ENCODE assay signal across 9 cellular contexts in the genomic region with DNA sequence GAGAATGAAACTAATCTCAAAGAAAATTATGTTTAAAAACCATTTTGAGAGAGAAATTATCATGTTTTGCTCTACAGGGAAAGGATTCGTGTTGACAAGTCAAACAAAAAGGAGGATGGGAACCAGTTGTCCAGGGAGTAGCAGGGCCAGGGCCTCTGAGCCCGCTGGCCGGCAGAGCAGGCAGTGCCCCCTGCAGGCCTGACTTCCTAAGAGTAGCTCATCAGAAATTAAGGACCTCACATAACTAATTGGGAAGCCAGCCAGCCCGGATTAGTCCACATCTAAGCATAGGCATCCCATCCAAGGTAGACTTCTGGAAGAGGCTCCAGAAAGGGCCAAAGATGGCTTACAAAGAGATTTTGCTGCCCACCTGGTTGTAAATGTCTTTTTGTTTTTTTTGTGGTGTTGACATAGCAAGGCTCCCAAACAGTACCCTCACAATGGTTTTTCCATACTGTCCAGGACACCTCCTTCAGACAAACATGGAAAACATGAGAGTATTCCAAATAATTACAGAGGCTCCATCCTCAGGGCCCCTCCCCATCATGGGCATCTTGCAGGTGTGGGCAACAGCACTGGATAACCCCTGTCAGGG.
DNase-seq lines count a peak whose midpoint lies in the region; ATAC-seq, FAIRE-seq and TF ChIP-seq lines count a peak whose summit lies in the region.
"Had no signal": no experiment of that assay in that cellular context is flagged by ENCODE, and none has a peak within 500 bp of the region (broad histone marks: within the 10 kb centered on the region; RNA-seq: fewer than 3 reads in every experiment).

No MANE protein-coding gene starts in this region.

- WGBS in A549 (ENCODE audit: missing lambda C conversion rate): 19% methylated on average over 4 of the region's 4 CpGs

- H3K9me3 ChIP-seq in A549: no peaks in the 10 kb centered on the region

- in situ Hi-C loops in GM13976 (cut with MboI; ENCODE audit: low sequenced_read_pairs, unreplicated experiment): no loop called here

- POLR2A ChIA-PET in A549 (lab: Yijun Ruan, JAX): interaction anchor here (0.5 kb wide), 1 partner anchor 385 kb away, joined by 3 read pairs; no protein-coding TSS in a partner anchor

- TF ChIP-seq RAD21 in A549 (conservative IDR thresholded peaks at IDR 0.05 in 1 of 2, IDR thresholded peaks at IDR 0.05 in 1 of 2): peak; percentile 73 to 79

- ATAC-seq in A549: peak in 1 of 2 experiments; percentile 88; a peak in 3 of 6 replicates
- no peak for ATAC-seq in omental fat pad (ENCODE audit: low FRiP score)
- no peak for ATAC-seq in GM19395 (IDR thresholded peaks at IDR 0.05; ENCODE audit: unreplicated experiment)

- no peak for FAIRE-seq in A549 (lab: Jason Lieb, UNC)
- FAIRE-seq: GM18507 had no signal

- TF ChIP-seq EP300 in A549 (IDR thresholded peaks at IDR 0.05): no peak

- H3K27ac ChIP-seq in A549: no peak overlapping the region

- DNase-seq in A549 (ENCODE audit: low read depth in 1 of 2, low spot score in 1 of 2): peak; percentile 20 to 60
- peak; percentile 21 for DNase-seq in GM13976 (ENCODE audit: low spot score)
- DNase-seq in NCI-H524 treated with DMSO at 0.1 percent for 48 hours (lab: John Stamatoyannopoulos, UW): peak; percentile 12
- peak; percentile 28 for DNase-seq in activated CD8-positive, alpha-beta memory T cell treated with anti-CD3 and anti-CD28 coated beads, Interleukin-2, amount 50 U/mL, for 4 hours
- peak; percentile 65 for DNase-seq in fibroblast of the aortic adventitia (ENCODE audit: low read depth)
- DNase-seq in omental fat pad (ENCODE audit: low spot score): peak; percentile 27
- no peak for DNase-seq in activated CD4-positive, CD25-positive, alpha-beta regulatory T cell treated with anti-CD3 and anti-CD28 coated beads, Interleukin-2, amount 50 U/mL, for 72 hours

- no peak overlapping the region for H3K4me3 ChIP-seq in A549
- no peak overlapping the region for H3K4me3 ChIP-seq in fibroblast of the aortic adventitia (ENCODE audit: low read depth, low read length)

- TF ChIP-seq CTCF in A549 (IDR thresholded peaks at IDR 0.05) (peak; percentile 48), GM13976 (IDR thresholded peaks at IDR 0.05; ENCODE audit: borderline replicate concordance, control extremely low read depth, extremely low read depth, insufficient read depth, missing control alignments) (peak; percentile 45), fibroblast of the aortic adventitia (IDR thresholded peaks at IDR 0.05; ENCODE audit: insufficient read depth, low read length) (peak; percentile 56), omental fat pad (IDR thresholded peaks at IDR 0.05) (no peak)

- H3K4me1 ChIP-seq in A549: peaks cover 15% of the 10 kb centered on the region; the same call in 2 of the 3 replicates

- no peak for TF ChIP-seq POLR2A in A549 (IDR thresholded peaks at IDR 0.05; ENCODE audit: low read length)

- no peak overlapping the region for H3K4me2 ChIP-seq in A549

- CTCF ChIA-PET in A549 (lab: Yijun Ruan, JAX): no interaction called here

TF ChIP-seq in A549, 52 proteins besides CTCF, POLR2A, EP300 and RAD21:
- TF ChIP-seq, protein P1, sequence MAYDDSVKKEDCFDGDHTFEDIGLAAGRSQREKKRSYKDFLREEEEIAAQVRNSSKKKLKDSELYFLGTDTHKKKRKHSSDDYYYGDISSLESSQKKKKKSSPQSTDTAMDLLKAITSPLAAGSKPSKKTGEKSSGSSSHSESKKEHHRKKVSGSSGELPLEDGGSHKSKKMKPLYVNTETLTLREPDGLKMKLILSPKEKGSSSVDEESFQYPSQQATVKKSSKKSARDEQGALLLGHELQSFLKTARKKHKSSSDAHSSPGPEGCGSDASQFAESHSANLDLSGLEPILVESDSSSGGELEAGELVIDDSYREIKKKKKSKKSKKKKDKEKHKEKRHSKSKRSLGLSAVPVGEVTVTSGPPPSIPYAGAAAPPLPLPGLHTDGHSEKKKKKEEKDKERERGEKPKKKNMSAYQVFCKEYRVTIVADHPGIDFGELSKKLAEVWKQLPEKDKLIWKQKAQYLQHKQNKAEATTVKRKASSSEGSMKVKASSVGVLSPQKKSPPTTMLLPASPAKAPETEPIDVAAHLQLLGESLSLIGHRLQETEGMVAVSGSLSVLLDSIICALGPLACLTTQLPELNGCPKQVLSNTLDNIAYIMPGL (CRISPR knock-in tag; IDR thresholded peaks at IDR 0.05; ENCODE audit: borderline replicate concordance): no peak
- peak; percentile 64; the same call in 2 of the 3 replicates for TF ChIP-seq SMC3 (IDR thresholded peaks at IDR 0.05)
- no peak for TF ChIP-seq JUN (IDR thresholded peaks at IDR 0.05)

Comparison
In these comparisons a context has a peak if more than half of its experiments do, and no peak if none do; other contexts are left out.
1. CTCF ChIP-seq: peak in A549 (single experiment), GM13976 (single experiment) and fibroblast of the aortic adventitia (single experiment); none in omental fat pad (0 of 3).